ENCODE assay signal across 9 cellular contexts in genomic region chr5:68225188-68225910, GRCh38. TPM values are rescaled to one million over a fixed set of nuclear protein-coding genes. Genes with fewer than 3 reads are reported as not detected.
DNase-seq lines count a peak whose midpoint lies in the region; ATAC-seq and TF ChIP-seq lines count a peak whose summit lies in the region.
"Had no signal": no experiment of that assay in that cellular context is flagged by ENCODE, and none has a peak within 500 bp of the region (broad histone marks: within the 10 kb centered on the region; RNA-seq: fewer than 3 reads in every experiment).

No MANE protein-coding gene starts in this region.

- no peaks in the 10 kb centered on the region; the same call in 1 of the 2 replicates for H3K27me3 Mint-ChIP-seq in HFFc6 (ENCODE audit: insufficient read depth)
- H3K27me3 Mint-ChIP-seq in activated T-helper 17 cell treated with anti-CD3 and anti-CD28 coated beads, Interleukin-2, amount 50 U/mL, for 72 hours, result no peaks in the 10 kb centered on the region

- TF ChIP-seq CTCF in HFFc6 (IDR thresholded peaks at IDR 0.05) (no peak), hepatocyte (IDR thresholded peaks at IDR 0.05; ENCODE audit: poor library complexity) (no peak), stomach (IDR thresholded peaks at IDR 0.05) (no peak)

- peaks cover 96% of the 10 kb centered on the region for H4K20me1 ChIP-seq in hepatocyte (ENCODE audit: insufficient read depth, poor library complexity, severe bottlenecking)

- H3K9me3 ChIP-seq in hepatocyte (ENCODE audit: low read depth) (no peaks in the 10 kb centered on the region), stomach (no peaks in the 10 kb centered on the region)
- H3K9me3 ChIP-seq: ascending aorta had no signal

- H3K36me3 ChIP-seq in hepatocyte (replicated peaks; ENCODE audit: insufficient read depth, low read depth), result no peaks in the 10 kb centered on the region
- peaks cover 11 to 41% (median 34%) of the 10 kb centered on the region in 4 donors for H3K36me3 ChIP-seq in stomach

- TF ChIP-seq EP300 in stomach (IDR thresholded peaks at IDR 0.05), result no peak

- peak overlapping the region; percentile 77 for H3K27ac Mint-ChIP-seq in HFFc6
- peak overlapping the region; percentile 4 for H3K27ac Mint-ChIP-seq in activated T-helper 17 cell treated with anti-CD3 and anti-CD28 coated beads, Interleukin-2, amount 50 U/mL, for 72 hours

- DNase-seq in HFFc6 (peak; percentile 84), hepatocyte (ENCODE audit: low spot score) (peak; percentile 42), stomach (peak; percentile 69), NCI-H2196 (lab: John Stamatoyannopoulos, UW; ENCODE audit: unreplicated experiment) (no peak)
- DNase-seq in activated T-cell treated with anti-CD3 and anti-CD28 coated beads, Interleukin-2, amount 50 U/mL, for 48 hours, result no peak

- TF ChIP-seq POLR2A in stomach (IDR thresholded peaks at IDR 0.05), result no peak

- H3K27ac ChIP-seq in hepatocyte (peak overlapping the region; percentile 67), stomach (peak overlapping the region in 4 of 5 donors; percentile 16 to 51 (median 38))
- H3K27ac ChIP-seq: ascending aorta had no signal

- H3K36me3 Mint-ChIP-seq in HFFc6 (ENCODE audit: low read depth), result peaks cover 19% of the 10 kb centered on the region
- H3K36me3 Mint-ChIP-seq in activated T-helper 17 cell treated with anti-CD3 and anti-CD28 coated beads, Interleukin-2, amount 50 U/mL, for 72 hours (ENCODE audit: low read depth), result peaks cover 53% of the 10 kb centered on the region

- H3K4me1 Mint-ChIP-seq in HFFc6 (ENCODE audit: low read depth), result peaks cover 54% of the 10 kb centered on the region
- peaks cover 50% of the 10 kb centered on the region for H3K4me1 Mint-ChIP-seq in activated T-helper 17 cell treated with anti-CD3 and anti-CD28 coated beads, Interleukin-2, amount 50 U/mL, for 72 hours

- H3K4me3 Mint-ChIP-seq in HFFc6, result peak overlapping the region; percentile 62
- no peak overlapping the region for H3K4me3 Mint-ChIP-seq in activated T-helper 17 cell treated with anti-CD3 and anti-CD28 coated beads, Interleukin-2, amount 50 U/mL, for 72 hours

- H3K4me3 ChIP-seq in hepatocyte, result no peak overlapping the region
- peak overlapping the region in 2 of 4 donors; percentile 6 to 10 for H3K4me3 ChIP-seq in stomach
- H3K4me3 ChIP-seq: ascending aorta had no signal

- intact Hi-C loops in stomach (cut with DNase I; ENCODE audit: low total_unique reads), result no loop called here

- no peaks in the 10 kb centered on the region for H3K27me3 ChIP-seq in hepatocyte
- no peaks in the 10 kb centered on the region for H3K27me3 ChIP-seq in stomach
- H3K27me3 ChIP-seq: ascending aorta had no signal

- WGBS in hepatocyte (ENCODE audit: low lambda C conversion rate, missing lambda C conversion rate), result 77% methylated on average over 12 of the region's 12 CpGs
- 38 to 50% (median 47%) methylated on average over 12 of the region's 12 CpGs for whole genome bisulfite sequencing in stomach, 5 donors

- peak overlapping the region; percentile 68 for H3K4me2 ChIP-seq in hepatocyte

- H3K9me3 Mint-ChIP-seq in HFFc6, result no peaks in the 10 kb centered on the region
- H3K9me3 Mint-ChIP-seq in activated T-helper 17 cell treated with anti-CD3 and anti-CD28 coated beads, Interleukin-2, amount 50 U/mL, for 72 hours, result no peaks in the 10 kb centered on the region

- no peak for ATAC-seq in activated T-helper 17 cell treated with anti-CD3 and anti-CD28 coated beads, Interleukin-2, amount 50 U/mL, for 72 hours (replicated peaks)
- ATAC-seq in GM19455 (IDR thresholded peaks at IDR 0.05; ENCODE audit: unreplicated experiment) (no peak), GM18858 (IDR thresholded peaks at IDR 0.05; ENCODE audit: unreplicated experiment) (no peak)

- H2AFZ ChIP-seq in hepatocyte, result no peak overlapping the region

- peaks cover 55% of the 10 kb centered on the region for H3K4me1 ChIP-seq in hepatocyte (ENCODE audit: insufficient read depth)
- H3K4me1 ChIP-seq in stomach, result peaks cover 30 to 90% (median 64%) of the 10 kb centered on the region in 4 donors

- H3K9me2 ChIP-seq in hepatocyte (replicated peaks; ENCODE audit: insufficient read depth), result no peaks in the 10 kb centered on the region

- H3K79me2 ChIP-seq in hepatocyte, result peaks cover 100% of the 10 kb centered on the region

RNA-seq across cellular contexts. Expression of gene PIK3R1, which starts 9.8 kb away (rescaled TPM):
- total RNA-seq in HFFc6 (2021; fragmentation: NEBNext Ultra II Directional; extraction: Animal tissue kit (Norgen Biotek cat#: 25700)), result 10 to 100 TPM; 19.6 to 26.4 (median 22.4) TPM
- total RNA-seq in activated T-helper 17 cell treated with anti-CD3 and anti-CD28 coated beads, Interleukin-2, amount 50 U/mL, for 72 hours, result 10 to 100 TPM; 47.5 to 57.0 TPM
- 86.3 and 109 TPM in 2 replicates for total RNA-seq in hepatocyte
- 36.4 and 38.9 TPM in 2 replicates for polyA plus RNA-seq in hepatocyte
- 100 to 1,000 TPM in 3 of 5 donors, 10 to 100 TPM in 2; 45.2 to 280 (median 115) TPM for total RNA-seq in stomach
- polyA plus RNA-seq in stomach, result 10 to 100 TPM in 2 of 3 donors, 1 to 10 TPM in 1; 9.2 to 10.5 (median 10.1) TPM

Comparison
In these comparisons a context has a peak if more than half of its experiments do, and no peak if none do; other contexts are left out.
1. DNase-seq: peak in HFFc6 (single experiment), hepatocyte (single experiment) and stomach (single experiment); none in activated T-cell treated with anti-CD3 and anti-CD28 coated beads, Interleukin-2, amount 50 U/mL, for 48 hours (0 of 2) and NCI-H2196 (single experiment).